37 cellular contexts compared by ENCODE assay signal in the genomic region with DNA sequence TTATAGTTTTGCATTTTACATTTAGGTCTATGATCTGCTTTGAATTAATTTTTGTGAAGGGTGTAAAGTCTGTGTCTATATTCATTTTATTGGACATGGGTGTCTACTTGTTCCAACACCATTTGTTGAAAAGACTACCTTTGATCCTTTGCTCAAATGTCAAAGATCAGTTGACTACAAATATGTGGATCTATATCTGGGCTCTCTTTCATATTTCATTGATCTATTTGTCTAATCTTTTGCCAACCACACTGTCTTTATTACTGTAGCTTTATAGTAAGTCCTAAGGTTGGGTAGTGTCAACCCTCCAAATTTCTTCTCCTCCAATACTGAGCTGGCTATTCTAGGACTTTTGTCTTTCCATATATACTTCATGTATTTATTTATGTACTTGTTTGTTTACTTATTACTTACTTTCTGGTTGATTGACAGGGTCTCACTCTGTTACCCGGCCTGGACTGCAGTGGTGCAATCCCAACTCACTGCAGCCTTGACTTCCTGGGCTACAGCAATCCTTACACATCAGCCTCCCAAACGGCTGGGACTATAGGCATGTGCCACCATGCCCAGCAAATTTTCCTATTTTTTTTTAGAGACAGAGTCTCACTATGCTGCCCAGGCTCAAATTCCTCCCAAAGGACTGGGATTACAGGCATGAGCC.
"Had no signal": no experiment of that assay in that cellular context is flagged by ENCODE, and none has a peak within 500 bp of the region (broad histone marks: within the 10 kb centered on the region; RNA-seq: fewer than 3 reads in every experiment).

No MANE protein-coding gene starts in this region.

- H3K4me1 ChIP-seq: adrenal gland, body of pancreas, breast epithelium had no signal

- H3K36me3 ChIP-seq: breast epithelium had no signal

- H3K27ac ChIP-seq: adrenal gland, body of pancreas, brain microvascular endothelial cell, breast epithelium, VCaP had no signal

- H3K9me3 ChIP-seq: adrenal gland, body of pancreas had no signal

- H3K27me3 ChIP-seq: adrenal gland, body of pancreas, brain microvascular endothelial cell, breast epithelium had no signal

- H3K27me3 Mint-ChIP-seq: activated B cell treated with CpG ODN at 0.5 μM for 24 hours; activated CD4-positive, alpha-beta memory T cell treated with anti-CD3 and anti-CD28 coated beads for 36 hours; activated CD4-positive, alpha-beta T cell treated with anti-CD3 and anti-CD28 coated beads, Interleukin-2, amount 10 ng/mL, durations not matched to agents 24 days and 14 days; activated CD8-positive, alpha-beta T cell treated with anti-CD3 and anti-CD28 coated beads for 36 hours; activated naive CD8-positive, alpha-beta T cell treated with anti-CD3 and anti-CD28 coated beads for 36 hours; activated T-helper 17 cell treated with anti-CD3 and anti-CD28 coated beads, Interleukin-2, amount 50 U/mL, for 72 hours had no signal

- H3K4me3 ChIP-seq: adrenal gland, body of pancreas, breast epithelium had no signal

- H3K9me3 Mint-ChIP-seq: activated B cell treated with CpG ODN at 0.5 μM for 24 hours; activated CD4-positive, alpha-beta memory T cell treated with anti-CD3 and anti-CD28 coated beads for 36 hours; activated CD8-positive, alpha-beta T cell treated with anti-CD3 and anti-CD28 coated beads for 36 hours; activated naive CD4-positive, alpha-beta T cell treated with anti-CD3 and anti-CD28 coated beads for 36 hours; activated naive CD4-positive, alpha-beta T cell treated with anti-CD3 and anti-CD28 coated beads, Interleukin-2, amount 50 U/mL, for 72 hours; activated naive CD8-positive, alpha-beta T cell treated with anti-CD3 and anti-CD28 coated beads for 36 hours; activated T-cell treated with anti-CD3 and anti-CD28 coated beads, Interleukin-2, amount 50 U/mL, for 4 hours; activated T-cell treated with anti-CD3 and anti-CD28 coated beads, Interleukin-2, amount 50 U/mL, for 72 hours; activated T-helper 1 cell treated with anti-CD3 and anti-CD28 coated beads, Interleukin-12 subunit alpha, Interleukin-12 subunit beta, Interleukin-2, Interleukin-4 antibody, amounts not matched to agents 30 ng/mL and 10 ng/mL and 1 ng/mL, durations not matched to agents 14 hours and 24 hours and 36 hours; activated T-helper 17 cell treated with anti-CD3 and anti-CD28 coated beads, Interleukin-2, amount 50 U/mL, for 72 hours; T-helper 1 cell treated with Interleukin-12 subunit alpha and Interleukin-12 subunit beta and Interleukin-4 antibody, amounts not matched to agents 30 μg/mL and 1 μg/mL, for 36 hours; T-helper 2 cell treated with Interferon-gamma antibody and Interleukin-4, amounts not matched to agents 5 μg/mL and 100 μg/mL, for 36 hours had no signal

- DNase-seq: activated B cell treated with CpG ODN at 0.5 μM for 24 hours; activated CD4-positive, alpha-beta memory T cell treated with anti-CD3 and anti-CD28 coated beads for 36 hours; activated CD4-positive, alpha-beta T cell treated with anti-CD3 and anti-CD28 coated beads for 4 hours; activated CD4-positive, alpha-beta T cell treated with anti-CD3 and anti-CD28 coated beads, Interleukin-2, amount 10 ng/mL, durations not matched to agents 24 days and 14 days; activated CD4-positive, alpha-beta T cell treated with anti-CD3 and anti-CD28 coated beads, Interleukin-2, amount 50 U/mL, for 1 hour; activated CD4-positive, alpha-beta T cell treated with anti-CD3 and anti-CD28 coated beads, Interleukin-2, amount 50 U/mL, for 4 hours; activated CD4-positive, CD25-positive, alpha-beta regulatory T cell treated with anti-CD3 and anti-CD28 coated beads, Interleukin-2, amount 50 U/mL, for 72 hours; activated CD8-positive, alpha-beta memory T cell treated with anti-CD3 and anti-CD28 coated beads, Interleukin-2, amount 50 U/mL, for 4 hours; activated CD8-positive, alpha-beta T cell treated with anti-CD3 and anti-CD28 coated beads for 36 hours; activated effector memory CD4-positive, alpha-beta T cell treated with anti-CD3 and anti-CD28 coated beads, Interleukin-2, amount 50 U/mL, for 16 hours; activated gamma-delta T cell treated with Interleukin-2 at 50 U/mL for 16 hours; activated naive CD4-positive, alpha-beta T cell; activated naive CD4-positive, alpha-beta T cell treated with anti-CD3 and anti-CD28 coated beads for 36 hours; activated naive CD4-positive, alpha-beta T cell treated with anti-CD3 and anti-CD28 coated beads, Interleukin-2, amount 50 U/mL, for 16 hours; activated naive CD8-positive, alpha-beta T cell treated with anti-CD3 and anti-CD28 coated beads for 36 hours; activated T-cell treated with anti-CD3 and anti-CD28 coated beads for 4 hours; activated T-cell treated with anti-CD3 and anti-CD28 coated beads, Interleukin-2, amount 50 U/mL, for 1 hour; activated T-cell treated with anti-CD3 and anti-CD28 coated beads, Interleukin-2, amount 50 U/mL, for 4 hours; activated T-cell treated with anti-CD3 and anti-CD28 coated beads, Interleukin-2, amount 50 U/mL, for 72 hours; adrenal gland; amniotic stem cell; aorta; body of pancreas; brain microvascular endothelial cell; central memory CD4-positive, alpha-beta T cell; T-helper 1 cell; T-helper 2 cell; T-helper 9 cell had no signal

- H3K27ac Mint-ChIP-seq: activated B cell treated with CpG ODN at 0.5 μM for 24 hours; activated CD4-positive, alpha-beta memory T cell treated with anti-CD3 and anti-CD28 coated beads for 36 hours; activated CD4-positive, alpha-beta T cell treated with anti-CD3 and anti-CD28 coated beads, Interleukin-2, amount 10 ng/mL, durations not matched to agents 24 days and 14 days; activated CD8-positive, alpha-beta T cell treated with anti-CD3 and anti-CD28 coated beads for 36 hours; activated naive CD4-positive, alpha-beta T cell treated with anti-CD3 and anti-CD28 coated beads for 36 hours; activated naive CD8-positive, alpha-beta T cell treated with anti-CD3 and anti-CD28 coated beads for 36 hours; activated T-cell treated with anti-CD3 and anti-CD28 coated beads, Interleukin-2, amount 50 U/mL, for 72 hours; activated T-helper 1 cell treated with anti-CD3 and anti-CD28 coated beads, Interleukin-12 subunit alpha, Interleukin-12 subunit beta, Interleukin-2, Interleukin-4 antibody, amounts not matched to agents 30 ng/mL and 10 ng/mL and 1 ng/mL, durations not matched to agents 14 hours and 24 hours and 36 hours; activated T-helper 17 cell treated with anti-CD3 and anti-CD28 coated beads, Interleukin-2, amount 50 U/mL, for 72 hours; T-helper 1 cell treated with Interleukin-12 subunit alpha and Interleukin-12 subunit beta and Interleukin-4 antibody, amounts not matched to agents 30 μg/mL and 1 μg/mL, for 36 hours; T-helper 2 cell treated with Interferon-gamma antibody and Interleukin-4, amounts not matched to agents 5 μg/mL and 100 μg/mL, for 36 hours had no signal

- H3K4me3 Mint-ChIP-seq: activated B cell treated with CpG ODN at 0.5 μM for 24 hours; activated CD4-positive, alpha-beta memory T cell treated with anti-CD3 and anti-CD28 coated beads for 36 hours; activated CD4-positive, alpha-beta T cell treated with anti-CD3 and anti-CD28 coated beads, Interleukin-2, amount 10 ng/mL, durations not matched to agents 24 days and 14 days; activated CD8-positive, alpha-beta T cell treated with anti-CD3 and anti-CD28 coated beads for 36 hours; activated naive CD4-positive, alpha-beta T cell treated with anti-CD3 and anti-CD28 coated beads for 36 hours; activated naive CD8-positive, alpha-beta T cell treated with anti-CD3 and anti-CD28 coated beads for 36 hours; activated T-cell treated with anti-CD3 and anti-CD28 coated beads, Interleukin-2, amount 50 U/mL, for 4 hours; activated T-cell treated with anti-CD3 and anti-CD28 coated beads, Interleukin-2, amount 50 U/mL, for 72 hours; activated T-helper 1 cell treated with anti-CD3 and anti-CD28 coated beads, Interleukin-12 subunit alpha, Interleukin-12 subunit beta, Interleukin-2, Interleukin-4 antibody, amounts not matched to agents 30 ng/mL and 10 ng/mL and 1 ng/mL, durations not matched to agents 14 hours and 24 hours and 36 hours; activated T-helper 17 cell treated with anti-CD3 and anti-CD28 coated beads, Interleukin-2, amount 50 U/mL, for 72 hours; T-helper 1 cell treated with Interleukin-12 subunit alpha and Interleukin-12 subunit beta and Interleukin-4 antibody, amounts not matched to agents 30 μg/mL and 1 μg/mL, for 36 hours; T-helper 2 cell treated with Interferon-gamma antibody and Interleukin-4, amounts not matched to agents 5 μg/mL and 100 μg/mL, for 36 hours had no signal

- FAIRE-seq: astrocyte, TTC549 had no signal

- ATAC-seq: activated CD8-positive, alpha-beta T cell treated with anti-CD3 and anti-CD28 coated beads for 36 hours; activated naive CD4-positive, alpha-beta T cell treated with anti-CD3 and anti-CD28 coated beads, Interleukin-2, amount 50 U/mL, for 72 hours; activated T-cell treated with anti-CD3 and anti-CD28 coated beads, Interleukin-2, amount 50 U/mL, for 4 hours; activated T-cell treated with anti-CD3 and anti-CD28 coated beads, Interleukin-2, amount 50 U/mL, for 72 hours; activated T-helper 17 cell treated with anti-CD3 and anti-CD28 coated beads, Interleukin-2, amount 50 U/mL, for 72 hours; body of pancreas had no signal

- H3K4me1 Mint-ChIP-seq: activated B cell treated with CpG ODN at 0.5 μM for 24 hours; activated CD4-positive, alpha-beta T cell treated with anti-CD3 and anti-CD28 coated beads, Interleukin-2, amount 10 ng/mL, durations not matched to agents 24 days and 14 days; activated naive CD8-positive, alpha-beta T cell treated with anti-CD3 and anti-CD28 coated beads for 36 hours; activated T-helper 17 cell treated with anti-CD3 and anti-CD28 coated beads, Interleukin-2, amount 50 U/mL, for 72 hours had no signal
